Comparison of ENCODE assay signal across 10 cellular contexts in the genomic region with DNA sequence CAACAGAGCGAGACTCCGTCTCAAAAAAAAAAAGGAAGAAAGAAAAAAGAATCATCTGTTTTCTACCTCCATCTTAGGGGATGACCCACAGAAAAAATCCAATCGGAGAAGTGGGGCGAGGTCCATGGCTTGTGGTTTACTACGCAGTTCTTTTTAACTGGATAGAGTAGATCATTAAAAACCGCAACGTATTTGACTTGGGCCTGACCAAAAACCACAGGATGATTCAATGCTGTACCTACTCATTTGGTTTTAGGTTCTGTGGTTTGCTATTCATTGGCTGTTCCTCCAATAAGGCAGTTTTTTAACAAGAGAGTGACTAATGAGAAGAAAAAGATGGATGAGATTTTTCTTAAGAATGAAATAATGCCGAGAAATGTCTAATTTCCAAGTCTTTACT.
DNase-seq lines count a peak whose midpoint lies in the region; ATAC-seq, FAIRE-seq and TF ChIP-seq lines count a peak whose summit lies in the region.
"Had no signal": no experiment of that assay in that cellular context is flagged by ENCODE, and none has a peak within 500 bp of the region (broad histone marks: within the 10 kb centered on the region; RNA-seq: fewer than 3 reads in every experiment).

No MANE protein-coding gene starts in this region.

- H3K4me3 ChIP-seq in GM12865 (ENCODE audit: low read depth, low read length) (no peak overlapping the region), astrocyte of the spinal cord (ENCODE audit: low read depth, low read length) (no peak overlapping the region), left ventricle myocardium inferior (no peak overlapping the region)
- H3K4me3 ChIP-seq: thoracic aorta had no signal

- no peaks in the 10 kb centered on the region for H3K4me1 ChIP-seq in left ventricle myocardium inferior

- in situ Hi-C loops in astrocyte of the spinal cord (cut with HindIII; ENCODE audit: low sequenced_read_pairs): no loop called here

- intact Hi-C loops in left ventricle myocardium inferior (cut with micrococcal nuclease): no loop called here

- ATAC-seq in GM21390 (IDR thresholded peaks at IDR 0.05; ENCODE audit: unreplicated experiment) (peak; percentile 83), HG03521 (IDR thresholded peaks at IDR 0.05; ENCODE audit: unreplicated experiment) (peak; percentile 81)
- ATAC-seq: HCT116 had no signal

- DNase-seq in GM12865 (ENCODE audit: low read depth): peak; percentile 50
- peak; percentile 70 for DNase-seq in astrocyte of the spinal cord (ENCODE audit: low read depth, low spot score)
- DNase-seq in ureter (ENCODE audit: low spot score): no peak
- no peak for DNase-seq in left ventricle myocardium inferior
- no peak for DNase-seq in NCI-H748 (lab: John Stamatoyannopoulos, UW; ENCODE audit: unreplicated experiment)
- no peak for DNase-seq in D721Med (ENCODE audit: insufficient read length, low spot score)

- TF ChIP-seq CTCF in GM12865 (IDR thresholded peaks at IDR 0.05; ENCODE audit: insufficient read depth, low read depth, low read length, missing control alignments) (no peak), astrocyte of the spinal cord (IDR thresholded peaks at IDR 0.05; ENCODE audit: low read depth, low read length) (no peak), left ventricle myocardium inferior (IDR thresholded peaks at IDR 0.05; ENCODE audit: borderline replicate concordance) (no peak), D721Med (IDR thresholded peaks at IDR 0.05; ENCODE audit: insufficient read depth, missing control alignments) (no peak)

- no peaks in the 10 kb centered on the region for H3K9me3 ChIP-seq in left ventricle myocardium inferior (replicated peaks)
- H3K9me3 ChIP-seq: thoracic aorta had no signal

- no peak overlapping the region for H3K27ac ChIP-seq in left ventricle myocardium inferior (replicated peaks)
- H3K27ac ChIP-seq: thoracic aorta had no signal

- no peaks in the 10 kb centered on the region for H3K36me3 ChIP-seq in left ventricle myocardium inferior
- H3K36me3 ChIP-seq: thoracic aorta had no signal

- no peaks in the 10 kb centered on the region for H3K27me3 ChIP-seq in left ventricle myocardium inferior (ENCODE audit: low read depth)

- no peak for FAIRE-seq in D721Med (lab: Jason Lieb, UNC)

Comparison
In these comparisons a context has a peak if more than half of its experiments do, and no peak if none do; other contexts are left out.
1. DNase-seq: peak in GM12865 (single experiment) and astrocyte of the spinal cord (single experiment); none in ureter (single experiment), left ventricle myocardium inferior (single experiment), NCI-H748 (single experiment) and D721Med (single experiment).